Comparison of ENCODE assay signal across 14 cellular contexts in genomic region chr1:180994262-180994661, GRCh38. TPM values are rescaled to one million over a fixed set of nuclear protein-coding genes. Genes with fewer than 3 reads are reported as not detected.
A peak's percentile ranks its signal among the peaks of the same experiment; 100 is the strongest.
DNase-seq lines count a peak whose midpoint lies in the region; ATAC-seq and TF ChIP-seq lines count a peak whose summit lies in the region.
"Had no signal": no experiment of that assay in that cellular context is flagged by ENCODE, and none has a peak within 500 bp of the region (broad histone marks: within the 10 kb centered on the region; RNA-seq: fewer than 3 reads in every experiment).

No MANE protein-coding gene starts in this region.

- H3K4me1 Mint-ChIP-seq in activated CD4-positive, alpha-beta T cell treated with anti-CD3 and anti-CD28 coated beads for 36 hours: peaks cover 6% of the 10 kb centered on the region
- H3K4me1 Mint-ChIP-seq: H9 had no signal

- POLR2A ChIA-PET in activated CD4-positive, alpha-beta T cell treated with anti-CD3 and anti-CD28 coated beads for 36 hours (lab: Charles Lee): no interaction called here

- no peaks in the 10 kb centered on the region for H3K9me3 Mint-ChIP-seq in activated CD4-positive, alpha-beta T cell treated with anti-CD3 and anti-CD28 coated beads for 36 hours (ENCODE audit: low read depth)
- H3K9me3 Mint-ChIP-seq: H9 had no signal

- no peak overlapping the region for H3K4me3 Mint-ChIP-seq in activated CD4-positive, alpha-beta T cell treated with anti-CD3 and anti-CD28 coated beads for 36 hours
- H3K4me3 Mint-ChIP-seq: H9 had no signal

- H3K36me3 Mint-ChIP-seq in activated CD4-positive, alpha-beta T cell treated with anti-CD3 and anti-CD28 coated beads for 36 hours (ENCODE audit: low read depth): peaks cover 40% of the 10 kb centered on the region

- DNase-seq in activated CD4-positive, alpha-beta T cell treated with anti-CD3 and anti-CD28 coated beads for 36 hours: peak; percentile 54
- DNase-seq in activated CD4-positive, alpha-beta T cell treated with anti-CD3 and anti-CD28 coated beads for 1 hour: no peak
- DNase-seq in COLO829 (ENCODE audit: low spot score) (peak; percentile 27), NCI-H69 (lab: John Stamatoyannopoulos, UW) (peak; percentile 57), fibroblast of the aortic adventitia (ENCODE audit: low read depth) (peak; percentile 4), GM19240 (ENCODE audit: insufficient read length, low spot score) (no peak), inferior parietal cortex (ENCODE audit: extremely low spot score) (no peak), NCI-H748 (lab: John Stamatoyannopoulos, UW; ENCODE audit: unreplicated experiment) (no peak)
- DNase-seq: activated effector memory CD4-positive, alpha-beta T cell treated with anti-CD3 and anti-CD28 coated beads, Interleukin-2, amount 50 U/mL, for 16 hours; H9; NCI-H1930; WERI-Rb-1 had no signal

- TF ChIP-seq CTCF in fibroblast of the aortic adventitia (IDR thresholded peaks at IDR 0.05; ENCODE audit: insufficient read depth, low read length): no peak

- H3K4me3 ChIP-seq in fibroblast of the aortic adventitia (ENCODE audit: low read depth, low read length): no peak overlapping the region
- H3K4me3 ChIP-seq: cardiac muscle cell, smooth muscle cell had no signal

- CTCF ChIA-PET in activated CD4-positive, alpha-beta T cell treated with anti-CD3 and anti-CD28 coated beads for 36 hours (lab: Charles Lee): interaction anchor here (0.6 to 1.1 kb wide), 2 partner anchors 11 to 601 kb away, joined by 4 read pairs; no protein-coding TSS in a partner anchor

- intact Hi-C loops in activated CD4-positive, alpha-beta T cell treated with anti-CD3 and anti-CD28 coated beads for 36 hours (cut with DNase I, micrococcal nuclease): no loop called here

- no peaks in the 10 kb centered on the region for H3K27me3 Mint-ChIP-seq in activated CD4-positive, alpha-beta T cell treated with anti-CD3 and anti-CD28 coated beads for 36 hours

- H3K27ac Mint-ChIP-seq in activated CD4-positive, alpha-beta T cell treated with anti-CD3 and anti-CD28 coated beads for 36 hours: no peak overlapping the region

- peak; percentile 96 for ATAC-seq in activated CD4-positive, alpha-beta T cell treated with anti-CD3 and anti-CD28 coated beads for 36 hours

RNA-seq across cellular contexts. Expression of gene STX6, which starts 28.4 kb away (rescaled TPM):
- total RNA-seq in activated CD4-positive, alpha-beta T cell treated with anti-CD3 and anti-CD28 coated beads for 36 hours: 10 to 100 TPM; 18.1 to 20.4 TPM
- total RNA-seq in fibroblast of the aortic adventitia (ENCODE audit: low replicate concordance): 21.2 and 28.3 TPM in 2 replicates

RNA-seq across cellular contexts. Expression of gene MR1, which starts 39.5 kb away (rescaled TPM):
- total RNA-seq in activated CD4-positive, alpha-beta T cell treated with anti-CD3 and anti-CD28 coated beads for 36 hours: 10 to 100 TPM; 21.5 to 25.3 TPM
- total RNA-seq in fibroblast of the aortic adventitia (ENCODE audit: low replicate concordance): 18.6 and 21.6 TPM in 2 replicates

Comparison
In these comparisons a context has a peak if more than half of its experiments do, and no peak if none do; other contexts are left out.
1. DNase-seq: peak in activated CD4-positive, alpha-beta T cell treated with anti-CD3 and anti-CD28 coated beads for 36 hours (single experiment), COLO829 (single experiment), NCI-H69 (single experiment) and fibroblast of the aortic adventitia (single experiment); none in activated CD4-positive, alpha-beta T cell treated with anti-CD3 and anti-CD28 coated beads for 1 hour (single experiment), GM19240 (single experiment), inferior parietal cortex (single experiment) and NCI-H748 (single experiment).